In genomic region chr2:7866825-7867224, GRCh38 we compare ENCODE assay signal across 1 cellular context.
A peak's percentile ranks its signal among the peaks of the same experiment; 100 is the strongest.
TF ChIP-seq lines count a peak whose summit lies in the region.

No MANE protein-coding gene starts in this region.

TF ChIP-seq in HepG2, 621 proteins besides CTCF, POLR2A, EP300 and RAD21 (continued from another document):
- TF ChIP-seq ATF3 (CRISPR knock-in tag; IDR thresholded peaks at IDR 0.05) (no peak), ZNF720 (CRISPR knock-in tag; IDR thresholded peaks at IDR 0.05) (no peak), MAFK (conservative IDR thresholded peaks at IDR 0.05 in 1 of 2, IDR thresholded peaks at IDR 0.05 in 1 of 2; ENCODE audit: low read length in 2 of 2) (peak; percentile 35 to 52; a peak in 2 of 4 replicates), ZNF331 (CRISPR knock-in tag; IDR thresholded peaks at IDR 0.05) (no peak)
